ENCODE assay signal across 8 cellular contexts in genomic region chr4:127586922-127587571, GRCh38. TPM values are rescaled to one million over a fixed set of nuclear protein-coding genes. Genes with fewer than 3 reads are reported as not detected.
A peak's percentile ranks its signal among the peaks of the same experiment; 100 is the strongest.
DNase-seq lines count a peak whose midpoint lies in the region; ATAC-seq and TF ChIP-seq lines count a peak whose summit lies in the region.

No MANE protein-coding gene starts in this region.

- H3K27me3 Mint-ChIP-seq in nephron (ENCODE audit: low read depth) = no peaks in the 10 kb centered on the region
- H3K27me3 Mint-ChIP-seq in activated T-helper 1 cell treated with anti-CD3 and anti-CD28 coated beads, Interleukin-12 subunit alpha, Interleukin-12 subunit beta, Interleukin-2, Interleukin-4 antibody, amounts not matched to agents 30 ng/mL and 10 ng/mL and 1 ng/mL, durations not matched to agents 14 hours and 24 hours and 36 hours (ENCODE audit: insufficient read depth) = no peaks in the 10 kb centered on the region

- peak overlapping the region in 2 of 3 experiments; percentile 16 to 27 for H3K27ac Mint-ChIP-seq in nephron
- no peak overlapping the region for H3K27ac Mint-ChIP-seq in activated T-helper 1 cell treated with anti-CD3 and anti-CD28 coated beads, Interleukin-12 subunit alpha, Interleukin-12 subunit beta, Interleukin-2, Interleukin-4 antibody, amounts not matched to agents 30 ng/mL and 10 ng/mL and 1 ng/mL, durations not matched to agents 14 hours and 24 hours and 36 hours

- no peaks in the 10 kb centered on the region for H3K4me1 Mint-ChIP-seq in nephron
- H3K4me1 Mint-ChIP-seq in activated T-helper 1 cell treated with anti-CD3 and anti-CD28 coated beads, Interleukin-12 subunit alpha, Interleukin-12 subunit beta, Interleukin-2, Interleukin-4 antibody, amounts not matched to agents 30 ng/mL and 10 ng/mL and 1 ng/mL, durations not matched to agents 14 hours and 24 hours and 36 hours (ENCODE audit: low read depth) = no peaks in the 10 kb centered on the region

- no peak overlapping the region for H3K4me3 Mint-ChIP-seq in nephron
- no peak overlapping the region for H3K4me3 Mint-ChIP-seq in activated T-helper 1 cell treated with anti-CD3 and anti-CD28 coated beads, Interleukin-12 subunit alpha, Interleukin-12 subunit beta, Interleukin-2, Interleukin-4 antibody, amounts not matched to agents 30 ng/mL and 10 ng/mL and 1 ng/mL, durations not matched to agents 14 hours and 24 hours and 36 hours

- ATAC-seq in GM19397 (IDR thresholded peaks at IDR 0.05; ENCODE audit: unreplicated experiment) (peak; percentile 100), HG03196 (IDR thresholded peaks at IDR 0.05; ENCODE audit: unreplicated experiment) (peak; percentile 89)

- intact Hi-C loops in activated T-helper 1 cell treated with anti-CD3 and anti-CD28 coated beads, Interleukin-12 subunit alpha, Interleukin-12 subunit beta, Interleukin-2, Interleukin-4 antibody, amounts not matched to agents 30 ng/mL and 10 ng/mL and 1 ng/mL, durations not matched to agents 14 hours and 24 hours and 36 hours (cut with micrococcal nuclease) = no loop called here

- peak; percentile 13 for DNase-seq in Daoy (ENCODE audit: low read depth)
- peak; percentile 37 for DNase-seq in NCI-H460 (ENCODE audit: extremely low read depth, low read depth)
- peak; percentile 16 for DNase-seq in dedifferentiated amniotic fluid mesenchymal stem cell (ENCODE audit: extremely low spot score)
- no peak for DNase-seq in mucosa of gallbladder (ENCODE audit: low spot score)
- no peak for DNase-seq in activated T-helper 1 cell treated with anti-CD3 and anti-CD28 coated beads, Interleukin-12 subunit alpha, Interleukin-12 subunit beta, Interleukin-2, Interleukin-4 antibody, amounts not matched to agents 30 ng/mL and 10 ng/mL and 1 ng/mL, durations not matched to agents 14 hours and 24 hours and 36 hours (ENCODE audit: low spot score)

- peak; percentile 67 to 73 (median 67) for TF ChIP-seq CTCF in nephron (IDR thresholded peaks at IDR 0.05; ENCODE audit: unreplicated experiment in 3 of 3)

- H3K9me3 Mint-ChIP-seq in nephron = peaks cover 7% of the 10 kb centered on the region
- no peaks in the 10 kb centered on the region for H3K9me3 Mint-ChIP-seq in activated T-helper 1 cell treated with anti-CD3 and anti-CD28 coated beads, Interleukin-12 subunit alpha, Interleukin-12 subunit beta, Interleukin-2, Interleukin-4 antibody, amounts not matched to agents 30 ng/mL and 10 ng/mL and 1 ng/mL, durations not matched to agents 14 hours and 24 hours and 36 hours

- H3K36me3 Mint-ChIP-seq in nephron (ENCODE audit: low read depth) = no peaks in the 10 kb centered on the region
- H3K36me3 Mint-ChIP-seq in activated T-helper 1 cell treated with anti-CD3 and anti-CD28 coated beads, Interleukin-12 subunit alpha, Interleukin-12 subunit beta, Interleukin-2, Interleukin-4 antibody, amounts not matched to agents 30 ng/mL and 10 ng/mL and 1 ng/mL, durations not matched to agents 14 hours and 24 hours and 36 hours (ENCODE audit: low read depth) = no peaks in the 10 kb centered on the region

RNA-seq across cellular contexts. Expression of gene INTU, which starts 45.7 kb away (rescaled TPM):
- total RNA-seq in Daoy (2014; rRNA removed; shearing (Covaris generic)) = 1.3 and 6.6 TPM in 2 replicates
- total RNA-seq in NCI-H460 (2014; rRNA removed; shearing (Covaris generic)) = 3.2 and 3.4 TPM in 2 replicates
- polyA plus RNA-seq in NCI-H460 (2014; cell fraction: nucleus; rRNA removed) = 2.3 and 4.4 TPM in 2 replicates
- 10.1 TPM for total RNA-seq in mucosa of gallbladder
- 0.02 TPM in 1 of 2 replicates, not detected in the other for total RNA-seq in activated T-helper 1 cell treated with anti-CD3 and anti-CD28 coated beads, Interleukin-12 subunit alpha, Interleukin-12 subunit beta, Interleukin-2, Interleukin-4 antibody, amounts not matched to agents 30 ng/mL and 10 ng/mL and 1 ng/mL, durations not matched to agents 14 hours and 24 hours and 36 hours

Comparison
In these comparisons a context has a peak if more than half of its experiments do, and no peak if none do; other contexts are left out.
1. DNase-seq: peak in Daoy (single experiment), NCI-H460 (single experiment) and dedifferentiated amniotic fluid mesenchymal stem cell (single experiment); none in mucosa of gallbladder (single experiment) and activated T-helper 1 cell treated with anti-CD3 and anti-CD28 coated beads, Interleukin-12 subunit alpha, Interleukin-12 subunit beta, Interleukin-2, Interleukin-4 antibody, amounts not matched to agents 30 ng/mL and 10 ng/mL and 1 ng/mL, durations not matched to agents 14 hours and 24 hours and 36 hours (single experiment).